In genomic region chr19:44260695-44261446, GRCh38 we compare ENCODE assay signal across 14 cellular contexts. TPM values are rescaled to one million over a fixed set of nuclear protein-coding genes. Genes with fewer than 3 reads are reported as not detected.
DNase-seq lines count a peak whose midpoint lies in the region; ATAC-seq and TF ChIP-seq lines count a peak whose summit lies in the region.
"Had no signal": no experiment of that assay in that cellular context is flagged by ENCODE, and none has a peak within 500 bp of the region (broad histone marks: within the 10 kb centered on the region; RNA-seq: fewer than 3 reads in every experiment).

No MANE protein-coding gene starts in this region.

- H3K27me3 ChIP-seq in hepatocyte, result no peaks in the 10 kb centered on the region
- no peaks in the 10 kb centered on the region for H3K27me3 ChIP-seq in skeletal muscle satellite cell (ENCODE audit: control insufficient read depth, insufficient read depth, low read length)
- H3K27me3 ChIP-seq: brain microvascular endothelial cell, foreskin keratinocyte, SJCRH30 had no signal

- H4K20me1 ChIP-seq in hepatocyte (ENCODE audit: insufficient read depth, poor library complexity, severe bottlenecking), result no peaks in the 10 kb centered on the region

- no peak for DNase-seq in T-helper 1 cell
- no peak for DNase-seq in T-helper 17 cell
- no peak for DNase-seq in hepatocyte (ENCODE audit: low spot score)
- no peak for DNase-seq in NCI-H526 treated with DMSO at 0.1 percent for 48 hours (lab: John Stamatoyannopoulos, UW)
- no peak for DNase-seq in activated naive CD4-positive, alpha-beta T cell treated with anti-CD3 and anti-CD28 coated beads, Interleukin-2, amount 10 ng/mL, durations not matched to agents 7 days and 5 days
- DNase-seq in AG08395 (ENCODE audit: low spot score), result no peak
- DNase-seq: activated CD4-positive, alpha-beta memory T cell treated with anti-CD3 and anti-CD28 coated beads, Interleukin-2, amount 10 ng/mL, durations not matched to agents 7 days and 5 days; brain microvascular endothelial cell; foreskin keratinocyte; lower lobe of right lung; NCI-H2107; SJCRH30 had no signal

- H2AFZ ChIP-seq in hepatocyte, result peak overlapping the region; percentile 94

- H3K79me2 ChIP-seq in hepatocyte, result no peaks in the 10 kb centered on the region

- no peaks in the 10 kb centered on the region for H3K36me3 ChIP-seq in hepatocyte (replicated peaks; ENCODE audit: insufficient read depth, low read depth)
- no peaks in the 10 kb centered on the region for H3K36me3 ChIP-seq in skeletal muscle satellite cell (ENCODE audit: insufficient read depth, low read length)
- H3K36me3 ChIP-seq: brain microvascular endothelial cell, lower lobe of right lung, SJCRH30 had no signal

- peak overlapping the region; percentile 82 for H3K27ac ChIP-seq in hepatocyte
- H3K27ac ChIP-seq: brain microvascular endothelial cell, foreskin keratinocyte, lower lobe of right lung, SJCRH30 had no signal

- no peaks in the 10 kb centered on the region for H3K4me1 Mint-ChIP-seq in T-helper 1 cell treated with Interleukin-12 subunit alpha and Interleukin-12 subunit beta and Interleukin-4 antibody, amounts not matched to agents 30 μg/mL and 1 μg/mL, for 36 hours (ENCODE audit: low read depth)
- H3K4me1 Mint-ChIP-seq in T-helper 17 cell, result peaks cover 5% of the 10 kb centered on the region
- peaks cover 11% of the 10 kb centered on the region for H3K4me1 Mint-ChIP-seq in activated naive CD4-positive, alpha-beta T cell treated with anti-CD3 and anti-CD28 coated beads, Interleukin-2, amount 10 ng/mL, durations not matched to agents 7 days and 5 days

- H3K27ac Mint-ChIP-seq in T-helper 1 cell treated with Interleukin-12 subunit alpha and Interleukin-12 subunit beta and Interleukin-4 antibody, amounts not matched to agents 30 μg/mL and 1 μg/mL, for 36 hours, result no peak overlapping the region
- no peak overlapping the region for H3K27ac Mint-ChIP-seq in T-helper 17 cell
- no peak overlapping the region for H3K27ac Mint-ChIP-seq in activated naive CD4-positive, alpha-beta T cell treated with anti-CD3 and anti-CD28 coated beads, Interleukin-2, amount 10 ng/mL, durations not matched to agents 7 days and 5 days
- H3K27ac Mint-ChIP-seq: activated CD4-positive, alpha-beta memory T cell treated with anti-CD3 and anti-CD28 coated beads, Interleukin-2, amount 10 ng/mL, durations not matched to agents 7 days and 5 days had no signal

- peak overlapping the region; percentile 80 for H3K4me3 Mint-ChIP-seq in T-helper 1 cell treated with Interleukin-12 subunit alpha and Interleukin-12 subunit beta and Interleukin-4 antibody, amounts not matched to agents 30 μg/mL and 1 μg/mL, for 36 hours
- H3K4me3 Mint-ChIP-seq in T-helper 17 cell, result peak overlapping the region; percentile 82
- no peak overlapping the region for H3K4me3 Mint-ChIP-seq in activated naive CD4-positive, alpha-beta T cell treated with anti-CD3 and anti-CD28 coated beads, Interleukin-2, amount 10 ng/mL, durations not matched to agents 7 days and 5 days

- H3K4me1 ChIP-seq in hepatocyte (ENCODE audit: insufficient read depth) (peaks cover 5% of the 10 kb centered on the region), skeletal muscle satellite cell (ENCODE audit: control insufficient read depth, insufficient read depth, low read length) (peaks cover 6% of the 10 kb centered on the region)
- H3K4me1 ChIP-seq: foreskin keratinocyte, lower lobe of right lung, SJCRH30 had no signal

- no peak for ATAC-seq in T-helper 17 cell
- ATAC-seq: lower lobe of right lung had no signal

- WGBS in hepatocyte (ENCODE audit: low lambda C conversion rate, missing lambda C conversion rate), result 76% methylated on average over 6 of the region's 6 CpGs

- TF ChIP-seq CTCF in hepatocyte (IDR thresholded peaks at IDR 0.05; ENCODE audit: poor library complexity), result no peak

- CTCF ChIA-PET in activated naive CD4-positive, alpha-beta T cell treated with anti-CD3 and anti-CD28 coated beads, Interleukin-2, amount 10 ng/mL, durations not matched to agents 7 days and 5 days (lab: Charles Lee), result no interaction called here

- peaks cover 74% of the 10 kb centered on the region for H3K9me3 Mint-ChIP-seq in T-helper 1 cell treated with Interleukin-12 subunit alpha and Interleukin-12 subunit beta and Interleukin-4 antibody, amounts not matched to agents 30 μg/mL and 1 μg/mL, for 36 hours
- H3K9me3 Mint-ChIP-seq in activated naive CD4-positive, alpha-beta T cell treated with anti-CD3 and anti-CD28 coated beads, Interleukin-2, amount 10 ng/mL, durations not matched to agents 7 days and 5 days, result peaks cover 49% of the 10 kb centered on the region

- H3K9me3 ChIP-seq in T-helper 17 cell (ENCODE audit: control insufficient read depth, low read length, poor library complexity, severe bottlenecking) (peaks cover 14% of the 10 kb centered on the region), hepatocyte (ENCODE audit: low read depth) (peaks cover 5% of the 10 kb centered on the region), skeletal muscle satellite cell (replicated peaks; ENCODE audit: low read length) (no peaks in the 10 kb centered on the region)

- no peaks in the 10 kb centered on the region for H3K9me2 ChIP-seq in hepatocyte (replicated peaks; ENCODE audit: insufficient read depth)

- peaks cover 2% of the 10 kb centered on the region for H3K36me3 Mint-ChIP-seq in T-helper 1 cell treated with Interleukin-12 subunit alpha and Interleukin-12 subunit beta and Interleukin-4 antibody, amounts not matched to agents 30 μg/mL and 1 μg/mL, for 36 hours (ENCODE audit: low read depth)
- no peaks in the 10 kb centered on the region for H3K36me3 Mint-ChIP-seq in T-helper 17 cell (ENCODE audit: low read depth)
- peaks cover 7% of the 10 kb centered on the region for H3K36me3 Mint-ChIP-seq in activated naive CD4-positive, alpha-beta T cell treated with anti-CD3 and anti-CD28 coated beads, Interleukin-2, amount 10 ng/mL, durations not matched to agents 7 days and 5 days

- no peaks in the 10 kb centered on the region for H3K27me3 Mint-ChIP-seq in T-helper 1 cell treated with Interleukin-12 subunit alpha and Interleukin-12 subunit beta and Interleukin-4 antibody, amounts not matched to agents 30 μg/mL and 1 μg/mL, for 36 hours (ENCODE audit: low read depth)
- H3K27me3 Mint-ChIP-seq in T-helper 17 cell, result no peaks in the 10 kb centered on the region
- H3K27me3 Mint-ChIP-seq in activated naive CD4-positive, alpha-beta T cell treated with anti-CD3 and anti-CD28 coated beads, Interleukin-2, amount 10 ng/mL, durations not matched to agents 7 days and 5 days, result peaks cover 6% of the 10 kb centered on the region
- H3K27me3 Mint-ChIP-seq: activated CD4-positive, alpha-beta memory T cell treated with anti-CD3 and anti-CD28 coated beads, Interleukin-2, amount 10 ng/mL, durations not matched to agents 7 days and 5 days had no signal

- H3K9ac ChIP-seq in skeletal muscle satellite cell (ENCODE audit: low read depth, low read length), result no peak overlapping the region

- H3K4me3 ChIP-seq in hepatocyte, result peak overlapping the region; percentile 59
- peak overlapping the region; percentile 79 for H3K4me3 ChIP-seq in skeletal muscle satellite cell (ENCODE audit: low read length)
- H3K4me3 ChIP-seq: SJCRH30 had no signal

- H3K4me2 ChIP-seq in hepatocyte, result peak overlapping the region; percentile 89
- peak overlapping the region; percentile 93 for H3K4me2 ChIP-seq in skeletal muscle satellite cell (ENCODE audit: low read length)

RNA-seq across cellular contexts. Expression of gene ZNF233, which starts 1.2 kb away (rescaled TPM):
- total RNA-seq in T-helper 17 cell (under 1 TPM; 0.10 to 0.45 TPM), hepatocyte (2.4 and 2.6 TPM in 2 replicates)
- polyA plus RNA-seq in hepatocyte, result 0.66 and 2.8 TPM in 2 replicates
- total RNA-seq in skeletal muscle satellite cell (2012; rRNA removed), result under 0.01 and 0.22 TPM in 2 replicates

RNA-seq across cellular contexts. Expression of gene ZNF235, which starts 44.0 kb away (rescaled TPM):
- total RNA-seq in T-helper 17 cell (1 to 10 TPM; 4.2 to 5.3 TPM), hepatocyte (5.6 and 10.1 TPM in 2 replicates)
- 2.7 and 2.8 TPM in 2 replicates for polyA plus RNA-seq in hepatocyte
- total RNA-seq in skeletal muscle satellite cell (2012; rRNA removed), result 1.8 and 2.8 TPM in 2 replicates

RNA-seq across cellular contexts. Expression of gene ZNF227, which starts 48.5 kb away (rescaled TPM):
- 10 to 100 TPM; 11.8 to 22.5 TPM for total RNA-seq in T-helper 17 cell
- 13.6 and 15.4 TPM in 2 replicates for total RNA-seq in hepatocyte
- polyA plus RNA-seq in hepatocyte, result 8.2 and 8.6 TPM in 2 replicates
- total RNA-seq in skeletal muscle satellite cell (2012; rRNA removed), result 11.4 and 14.2 TPM in 2 replicates
